ENCODE assay signal across 9 cellular contexts in the genomic region with DNA sequence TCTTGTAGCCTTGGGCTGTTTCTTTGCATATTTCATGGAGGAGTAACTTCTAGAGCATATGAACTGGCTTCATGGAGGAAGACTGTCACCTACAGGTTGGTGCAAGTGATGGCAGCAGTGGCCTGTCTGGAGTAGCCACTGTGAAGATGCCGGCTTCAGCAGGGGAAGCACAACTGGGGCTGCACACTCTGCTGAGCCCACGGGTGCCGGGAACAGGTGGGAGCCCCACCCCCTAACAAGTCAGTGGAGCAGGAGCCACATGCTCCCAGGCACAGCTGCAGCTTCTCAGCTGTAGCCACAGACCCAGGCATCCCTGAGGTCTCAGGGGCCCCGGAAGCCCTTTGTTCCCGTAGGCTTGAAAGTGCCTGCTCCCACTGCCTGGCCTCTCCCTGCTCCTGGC. TPM values are rescaled to one million over a fixed set of nuclear protein-coding genes. Genes with fewer than 3 reads are reported as not detected.
DNase-seq lines count a peak whose midpoint lies in the region; ATAC-seq and TF ChIP-seq lines count a peak whose summit lies in the region.
"Had no signal": no experiment of that assay in that cellular context is flagged by ENCODE, and none has a peak within 500 bp of the region (broad histone marks: within the 10 kb centered on the region; RNA-seq: fewer than 3 reads in every experiment).

No MANE protein-coding gene starts in this region.

- H4K12ac ChIP-seq in trophoblast cell (ENCODE audit: low read depth, low read length): no peak overlapping the region

- H3K4me1 Mint-ChIP-seq in effector memory CD8-positive, alpha-beta T cell (ENCODE audit: low read depth in 2 of 2): no peaks in the 10 kb centered on the region

- no peak overlapping the region for H2BK5ac ChIP-seq in trophoblast cell (ENCODE audit: low read depth, low read length, poor library complexity)

- no peak overlapping the region for H3K4me2 ChIP-seq in MM.1S (ENCODE audit: low read depth, low read length)
- H3K4me2 ChIP-seq in trophoblast cell (ENCODE audit: low read length): no peak overlapping the region

- H3K36me3 ChIP-seq in MM.1S (replicated peaks; ENCODE audit: insufficient read depth, low read length) (no peaks in the 10 kb centered on the region), trophoblast cell (ENCODE audit: control insufficient read depth in 1 of 2, insufficient read depth in 2 of 2, low read length in 2 of 2) (no peaks in the 10 kb centered on the region)

- H3K27ac Mint-ChIP-seq in effector memory CD8-positive, alpha-beta T cell: no peak overlapping the region
- H3K27ac Mint-ChIP-seq: activated T-cell treated with anti-CD3 and anti-CD28 coated beads, Interleukin-2, amount 50 U/mL, for 72 hours had no signal

- DNase-seq in NCI-H82 (lab: John Stamatoyannopoulos, UW) (peak; percentile 30), NCI-H82 treated with DMSO at 0.1 percent for 48 hours (lab: John Stamatoyannopoulos, UW; ENCODE audit: unreplicated experiment) (no peak), MM.1S (no peak), trophoblast cell (peak; percentile 35 to 65), NOMO-1 treated with DMSO at 0.1 percent for 48 hours (lab: John Stamatoyannopoulos, UW; ENCODE audit: unreplicated experiment) (no peak)
- DNase-seq in effector memory CD8-positive, alpha-beta T cell: peak in 1 of 3 experiments; percentile 2
- DNase-seq: activated T-cell treated with anti-CD3 and anti-CD28 coated beads, Interleukin-2, amount 50 U/mL, for 72 hours had no signal

- H3K18ac ChIP-seq in trophoblast cell (ENCODE audit: low read length): no peak overlapping the region

- no peak overlapping the region for H3K23ac ChIP-seq in trophoblast cell (ENCODE audit: low read length)

- H2AK5ac ChIP-seq in trophoblast cell (ENCODE audit: low read length): no peak overlapping the region

- no peaks in the 10 kb centered on the region for H3K9me2 ChIP-seq in MM.1S (replicated peaks; ENCODE audit: insufficient read depth, low read length)

- no peak overlapping the region for H2BK120ac ChIP-seq in trophoblast cell (ENCODE audit: insufficient read depth, low read length, poor library complexity)

- peak; percentile 34 for TF ChIP-seq CTCF in MM.1S (IDR thresholded peaks at IDR 0.05; ENCODE audit: low read length)

- H3K4me3 ChIP-seq in MM.1S (ENCODE audit: low read length): no peak overlapping the region
- no peak overlapping the region for H3K4me3 ChIP-seq in trophoblast cell (ENCODE audit: low read depth, low read length)

- no peaks in the 10 kb centered on the region for H3K9me3 Mint-ChIP-seq in effector memory CD8-positive, alpha-beta T cell

- H3K79me2 ChIP-seq in MM.1S (ENCODE audit: low read length) (no peaks in the 10 kb centered on the region), trophoblast cell (ENCODE audit: control insufficient read depth, insufficient read depth, low read length, poor library complexity) (no peaks in the 10 kb centered on the region)

- H3K27me3 Mint-ChIP-seq in effector memory CD8-positive, alpha-beta T cell: peaks cover 26 to 29% of the 10 kb centered on the region in 2 donors

- no peak overlapping the region for H3K9ac ChIP-seq in MM.1S (ENCODE audit: low read length)
- H3K9ac ChIP-seq in trophoblast cell (ENCODE audit: low read length): no peak overlapping the region

- no peaks in the 10 kb centered on the region for H4K20me1 ChIP-seq in MM.1S (ENCODE audit: insufficient read depth, low read length)

- peak; percentile 39 for ATAC-seq in effector memory CD8-positive, alpha-beta T cell (replicated peaks)
- no peak for ATAC-seq in HG03159 (IDR thresholded peaks at IDR 0.05; ENCODE audit: unreplicated experiment)
- no peak for ATAC-seq in HG03280 (IDR thresholded peaks at IDR 0.05; ENCODE audit: unreplicated experiment)
- ATAC-seq: activated T-cell treated with anti-CD3 and anti-CD28 coated beads, Interleukin-2, amount 50 U/mL, for 72 hours had no signal

- H2AFZ ChIP-seq in MM.1S (ENCODE audit: low read length): no peak overlapping the region
- H2AFZ ChIP-seq in trophoblast cell (ENCODE audit: insufficient read depth, low read length, poor library complexity): no peak overlapping the region

- no peaks in the 10 kb centered on the region for H3K79me1 ChIP-seq in trophoblast cell (ENCODE audit: low read length)

- no peak overlapping the region for H3K14ac ChIP-seq in trophoblast cell (ENCODE audit: low read length)

- H3F3A ChIP-seq in MM.1S (ENCODE audit: insufficient read depth, low read length): no peaks in the 10 kb centered on the region

- WGBS in trophoblast cell (ENCODE audit: extremely low coverage, insufficient coverage, insufficient read length): no CpG with 5 or more reads among the region's 5 CpGs

- H3K27ac ChIP-seq in MM.1S (ENCODE audit: low read length): no peak overlapping the region
- H3K27ac ChIP-seq in trophoblast cell (ENCODE audit: low read depth, low read length): no peak overlapping the region

- H3K36me3 Mint-ChIP-seq in effector memory CD8-positive, alpha-beta T cell (ENCODE audit: insufficient read depth): no peaks in the 10 kb centered on the region

- H4K91ac ChIP-seq in trophoblast cell (ENCODE audit: low read depth, low read length): no peak overlapping the region

- H3K9me3 ChIP-seq in MM.1S (replicated peaks; ENCODE audit: insufficient read depth, low read length) (no peaks in the 10 kb centered on the region), trophoblast cell (ENCODE audit: insufficient read depth, low read depth, low read length) (peaks cover 2% of the 10 kb centered on the region)

- H3K27me3 ChIP-seq in MM.1S (replicated peaks; ENCODE audit: insufficient read depth, low read length) (no peaks in the 10 kb centered on the region), trophoblast cell (ENCODE audit: insufficient read depth, low read length) (no peaks in the 10 kb centered on the region)

- no peak overlapping the region for H3K4ac ChIP-seq in trophoblast cell (ENCODE audit: low read depth, low read length)

- no peak overlapping the region for H2BK12ac ChIP-seq in trophoblast cell (ENCODE audit: low read length)

- no peaks in the 10 kb centered on the region for H3K4me1 ChIP-seq in MM.1S (ENCODE audit: low read length)
- H3K4me1 ChIP-seq in trophoblast cell (ENCODE audit: control insufficient read depth in 1 of 2, insufficient read depth in 2 of 2, low read length in 2 of 2): peaks cover 0 to 2% of the 10 kb centered on the region in 2 experiments

- no peak overlapping the region for H3K4me3 Mint-ChIP-seq in effector memory CD8-positive, alpha-beta T cell
- H3K4me3 Mint-ChIP-seq: activated T-cell treated with anti-CD3 and anti-CD28 coated beads, Interleukin-2, amount 50 U/mL, for 72 hours had no signal

- H4K8ac ChIP-seq in trophoblast cell (ENCODE audit: low read depth, low read length): no peak overlapping the region

RNA-seq across cellular contexts. Expression of a gene that starts 43.2 kb away (rescaled TPM):
- polyA plus RNA-seq in trophoblast cell (2013): not detected in 2 replicates

Comparison
In these comparisons a context has a peak if more than half of its experiments do, and no peak if none do; other contexts are left out.
1. DNase-seq: peak in NCI-H82 (single experiment) and trophoblast cell (2 of 2); none in NCI-H82 treated with DMSO at 0.1 percent for 48 hours (single experiment), MM.1S (single experiment) and NOMO-1 treated with DMSO at 0.1 percent for 48 hours (single experiment).